ENCODE assay signal across 23 cellular contexts in genomic region chr12:58781609-58782008, GRCh38.
A peak's percentile ranks its signal among the peaks of the same experiment; 100 is the strongest.
DNase-seq lines count a peak whose midpoint lies in the region; ATAC-seq and TF ChIP-seq lines count a peak whose summit lies in the region.
"Had no signal": no experiment of that assay in that cellular context is flagged by ENCODE, and none has a peak within 500 bp of the region (broad histone marks: within the 10 kb centered on the region; RNA-seq: fewer than 3 reads in every experiment).

No MANE protein-coding gene starts in this region.

- TF ChIP-seq EP300 in sigmoid colon (IDR thresholded peaks at IDR 0.05), result no peak

- ATAC-seq in Right ventricle myocardium superior (ENCODE audit: poor library complexity) (peak; percentile 59), left cardiac atrium (no peak), left ventricle myocardium superior (peak; percentile 79)
- ATAC-seq: A549, GM12878 had no signal

- H3K27me3 ChIP-seq in testis, result no peaks in the 10 kb centered on the region
- no peaks in the 10 kb centered on the region for H3K27me3 ChIP-seq in sigmoid colon
- H3K27me3 ChIP-seq: BE2C; BLaER1 treated with 17β-estradiol and CSF1 and Interleukin-3, amounts not matched to agents 10 nM and 100 nM had no signal

- H3K4me3 ChIP-seq in coronary artery (peak overlapping the region; percentile 19), testis (peak overlapping the region; percentile 36 to 58), sigmoid colon (no peak overlapping the region)
- H3K4me3 ChIP-seq: A549; BLaER1 treated with 17β-estradiol and CSF1 and Interleukin-3, amounts not matched to agents 10 nM and 100 nM; GM12878; HAP-1 had no signal

- H3K36me3 ChIP-seq in testis (ENCODE audit: low read depth, missing control alignments), result no peaks in the 10 kb centered on the region
- H3K36me3 ChIP-seq in sigmoid colon, result no peaks in the 10 kb centered on the region
- H3K36me3 ChIP-seq: BE2C; BLaER1 treated with 17β-estradiol and CSF1 and Interleukin-3, amounts not matched to agents 10 nM and 100 nM; HAP-1 had no signal

- 50 to 63% methylated on average over 5 of the region's 5 CpGs for WGBS in testis, 2 donors
- 94 to 95% methylated on average over 5 of the region's 5 CpGs for WGBS in sigmoid colon, 2 donors

- no peaks in the 10 kb centered on the region for H3K4me1 ChIP-seq in testis
- no peaks in the 10 kb centered on the region for H3K4me1 ChIP-seq in sigmoid colon
- H3K4me1 ChIP-seq: A549; BE2C; BLaER1 treated with 17β-estradiol and CSF1 and Interleukin-3, amounts not matched to agents 10 nM and 100 nM; HAP-1 had no signal

- intact Hi-C loops in Right ventricle myocardium superior (cut with DNase I) (no loop called here), left cardiac atrium (cut with DNase I) (no loop called here), left ventricle myocardium superior (cut with micrococcal nuclease) (no loop called here), testis (cut with DNase I; ENCODE audit: low total_unique reads) (no loop called here), sigmoid colon (cut with DNase I) (no loop called here)

- DNase-seq in Right ventricle myocardium superior (no peak), left cardiac atrium (no peak), coronary artery (ENCODE audit: low spot score) (no peak), left ventricle myocardium superior (peak; percentile 26), testis (peak; percentile 50), MV-4-11 (lab: John Stamatoyannopoulos, UW) (no peak), sigmoid colon (no peak)
- DNase-seq: 8988T; ACHN; AML-193; BE2C; CD4-positive, alpha-beta T cell; CD8-positive, alpha-beta memory T cell; DMS 273 treated with DMSO at 0.1 percent for 48 hours; DMS79; EL; GDM1; GOT3; HFFc6 had no signal

- H3K27ac ChIP-seq in coronary artery, result peak overlapping the region in 1 of 2 donors; percentile 2
- peak overlapping the region; percentile 59 to 76 for H3K27ac ChIP-seq in testis
- no peak overlapping the region for H3K27ac ChIP-seq in sigmoid colon
- H3K27ac ChIP-seq: A549; BLaER1 treated with 17β-estradiol and CSF1 and Interleukin-3, amounts not matched to agents 10 nM and 100 nM had no signal

- H3K9me3 ChIP-seq in testis (no peaks in the 10 kb centered on the region), sigmoid colon (no peaks in the 10 kb centered on the region)
- H3K9me3 ChIP-seq: BE2C; BLaER1 treated with 17β-estradiol and CSF1 and Interleukin-3, amounts not matched to agents 10 nM and 100 nM; HAP-1 had no signal

- TF ChIP-seq CTCF in coronary artery (IDR thresholded peaks at IDR 0.05) (no peak), testis (IDR thresholded peaks at IDR 0.05) (no peak), sigmoid colon (IDR thresholded peaks at IDR 0.05) (no peak)

- TF ChIP-seq POLR2A in testis (IDR thresholded peaks at IDR 0.05), result no peak
- no peak for TF ChIP-seq POLR2A in sigmoid colon (IDR thresholded peaks at IDR 0.05)

Comparison
In these comparisons a context has a peak if more than half of its experiments do, and no peak if none do; other contexts are left out.
1. ATAC-seq: peak in Right ventricle myocardium superior (single experiment) and left ventricle myocardium superior (single experiment); none in left cardiac atrium (0 of 2).
2. DNase-seq: peak in left ventricle myocardium superior (single experiment) and testis (single experiment); none in Right ventricle myocardium superior (single experiment), left cardiac atrium (single experiment), coronary artery (single experiment), MV-4-11 (single experiment) and sigmoid colon (single experiment).
3. H3K27ac ChIP-seq: peak in testis (2 of 2); none in sigmoid colon (0 of 4).
4. H3K4me3 ChIP-seq: peak in coronary artery (single experiment) and testis (2 of 2); none in sigmoid colon (0 of 4).